19 cellular contexts compared by ENCODE assay signal in the genomic region with DNA sequence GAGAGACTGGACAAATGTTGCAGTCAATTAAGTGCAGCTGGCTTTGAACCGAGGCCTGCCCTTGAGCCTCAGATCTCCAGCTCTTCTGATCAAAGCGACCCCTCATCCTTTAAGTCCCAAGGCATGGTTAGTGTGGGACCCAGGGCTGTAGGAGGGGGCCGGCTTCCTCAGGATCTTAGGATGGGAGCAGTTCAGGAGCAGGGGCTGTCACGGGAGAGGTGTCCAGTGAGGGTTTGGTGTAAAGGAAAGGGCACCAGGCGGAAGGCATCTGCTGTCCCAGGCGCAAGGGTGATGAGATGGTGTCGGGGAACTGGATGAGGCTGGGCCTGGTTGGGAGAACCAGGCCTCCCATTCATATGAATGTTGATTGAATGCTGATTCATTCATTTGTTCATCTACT. TPM values are rescaled to one million over a fixed set of nuclear protein-coding genes. Genes with fewer than 3 reads are reported as not detected.
"Had no signal": no experiment of that assay in that cellular context is flagged by ENCODE, and none has a peak within 500 bp of the region (broad histone marks: within the 10 kb centered on the region; RNA-seq: fewer than 3 reads in every experiment).

No MANE protein-coding gene starts in this region.

- DNase-seq: activated CD4-positive, alpha-beta memory T cell treated with anti-CD3 and anti-CD28 coated beads, Interleukin-2, amount 10 ng/mL, durations not matched to agents 7 days and 5 days; amygdala; caudate nucleus; effector CD4-positive, alpha-beta T cell; left ventricle myocardium inferior; mammary epithelial cell; naive B cell; ovary; psoas muscle; right cardiac atrium; stimulated activated CD4-positive, alpha-beta T cell treated with anti-CD3 and anti-CD28 coated beads, Interleukin-2, amount 100 ng/mL, for 24 hours; stimulated activated naive CD8-positive, alpha-beta T cell treated with anti-CD3 and anti-CD28 coated beads, Interleukin-15, amount 100 ng/mL, for 72 hours; trophoblast cell had no signal

- H3K9me3 ChIP-seq: gastrocnemius medialis, left ventricle myocardium inferior, mucosa of descending colon, ovary, psoas muscle, suprapubic skin had no signal

- H3K36me3 ChIP-seq: ovary had no signal

- H3K36me3 Mint-ChIP-seq: activated naive CD8-positive, alpha-beta T cell; naive B cell had no signal

- H3K27ac ChIP-seq: coronary artery, gastrocnemius medialis, left ventricle myocardium inferior, ovary, psoas muscle, suprapubic skin had no signal

- H3K27me3 ChIP-seq: gastrocnemius medialis, ovary, suprapubic skin had no signal

- H3K9me3 Mint-ChIP-seq: activated CD4-positive, alpha-beta memory T cell treated with anti-CD3 and anti-CD28 coated beads, Interleukin-2, amount 10 ng/mL, durations not matched to agents 7 days and 5 days; naive B cell; stimulated activated naive CD8-positive, alpha-beta T cell treated with anti-CD3 and anti-CD28 coated beads, Interleukin-15, amount 100 ng/mL, for 72 hours had no signal

- H3K27ac Mint-ChIP-seq: activated CD4-positive, alpha-beta memory T cell treated with anti-CD3 and anti-CD28 coated beads, Interleukin-2, amount 10 ng/mL, durations not matched to agents 7 days and 5 days; activated naive CD8-positive, alpha-beta T cell had no signal

- ATAC-seq: esophagus mucosa; gastrocnemius medialis; mucosa of descending colon; psoas muscle; right cardiac atrium; stimulated activated naive CD8-positive, alpha-beta T cell treated with anti-CD3 and anti-CD28 coated beads, Interleukin-15, amount 100 ng/mL, for 72 hours had no signal

- H3K27me3 Mint-ChIP-seq: activated CD4-positive, alpha-beta memory T cell treated with anti-CD3 and anti-CD28 coated beads, Interleukin-2, amount 10 ng/mL, durations not matched to agents 7 days and 5 days; activated naive CD8-positive, alpha-beta T cell; naive B cell; stimulated activated naive CD8-positive, alpha-beta T cell treated with anti-CD3 and anti-CD28 coated beads, Interleukin-15, amount 100 ng/mL, for 72 hours had no signal

- H3K4me3 Mint-ChIP-seq: activated CD4-positive, alpha-beta memory T cell treated with anti-CD3 and anti-CD28 coated beads, Interleukin-2, amount 10 ng/mL, durations not matched to agents 7 days and 5 days; activated naive CD8-positive, alpha-beta T cell; stimulated activated naive CD8-positive, alpha-beta T cell treated with anti-CD3 and anti-CD28 coated beads, Interleukin-15, amount 100 ng/mL, for 72 hours had no signal

- H3K4me3 ChIP-seq: coronary artery, gastrocnemius medialis, left ventricle myocardium inferior, mucosa of descending colon, ovary, psoas muscle, suprapubic skin had no signal

RNA-seq across cellular contexts. Expression of gene AUNIP, which starts 44.6 kb away (rescaled TPM):
- total RNA-seq: gastrocnemius medialis, left ventricle myocardium inferior had no signal
- polyA plus RNA-seq: right cardiac atrium had no signal
